Comparison of ENCODE assay signal across 9 cellular contexts in genomic region chr16:69089091-69089912, GRCh38. TPM values are rescaled to one million over a fixed set of nuclear protein-coding genes. Genes with fewer than 3 reads are reported as not detected.
DNase-seq lines count a peak whose midpoint lies in the region; ATAC-seq, FAIRE-seq and TF ChIP-seq lines count a peak whose summit lies in the region.
"Had no signal": no experiment of that assay in that cellular context is flagged by ENCODE, and none has a peak within 500 bp of the region (broad histone marks: within the 10 kb centered on the region; RNA-seq: fewer than 3 reads in every experiment).

No MANE protein-coding gene starts in this region.

- H3K36me3 ChIP-seq in bronchial epithelial cell (ENCODE audit: control insufficient read depth, insufficient read depth, low read length): no peaks in the 10 kb centered on the region

- no peak overlapping the region for H3K27ac Mint-ChIP-seq in glutamatergic neuron (ENCODE audit: unreplicated experiment)

- no peak overlapping the region for H3K4me3 Mint-ChIP-seq in glutamatergic neuron (ENCODE audit: unreplicated experiment)

- no peaks in the 10 kb centered on the region for H3K9me3 Mint-ChIP-seq in glutamatergic neuron (ENCODE audit: unreplicated experiment)

- no peak for ATAC-seq in GM18907 (IDR thresholded peaks at IDR 0.05; ENCODE audit: unreplicated experiment)

- peaks cover 4% of the 10 kb centered on the region for H3K27me3 Mint-ChIP-seq in glutamatergic neuron (ENCODE audit: unreplicated experiment)

- H3K27me3 ChIP-seq in bronchial epithelial cell (ENCODE audit: control insufficient read depth, insufficient read depth, low read length): no peaks in the 10 kb centered on the region

- DNase-seq in NOMO-1 treated with DMSO at 0.1 percent for 48 hours (lab: John Stamatoyannopoulos, UW; ENCODE audit: unreplicated experiment): peak; percentile 15
- DNase-seq in NOMO-1 treated with dmso at 0.1 percent for 144 hours (lab: John Stamatoyannopoulos, UW; ENCODE audit: unreplicated experiment): no peak
- peak; percentile 29 for DNase-seq in NCI-H2196 treated with DMSO at 0.1 percent for 48 hours (lab: John Stamatoyannopoulos, UW; ENCODE audit: unreplicated experiment)
- peak; percentile 74 for DNase-seq in bronchial epithelial cell (ENCODE audit: low read depth)
- peak; percentile 24 for DNase-seq in retina
- no peak for DNase-seq in substantia nigra (lab: John Stamatoyannopoulos, UW)
- no peak for DNase-seq in glutamatergic neuron
- DNase-seq: activated CD4-positive, alpha-beta T cell treated with anti-CD3 and anti-CD28 coated beads, Interleukin-2, amount 50 U/mL, for 1 hour had no signal

- H3K4me3 ChIP-seq in bronchial epithelial cell (ENCODE audit: low read depth, low read length): no peak overlapping the region

- H3K36me3 Mint-ChIP-seq in glutamatergic neuron (ENCODE audit: unreplicated experiment): no peaks in the 10 kb centered on the region

- no peaks in the 10 kb centered on the region for H3K4me1 Mint-ChIP-seq in glutamatergic neuron (ENCODE audit: low read depth, unreplicated experiment)

- H3K27ac ChIP-seq in substantia nigra (ENCODE audit: low read depth, low read length, poor library complexity, severe bottlenecking): no peak overlapping the region

- peak; percentile 13 for TF ChIP-seq CTCF in bronchial epithelial cell (IDR thresholded peaks at IDR 0.05; ENCODE audit: insufficient read depth, low read length, severe bottlenecking)
- no peak for TF ChIP-seq CTCF in glutamatergic neuron (IDR thresholded peaks at IDR 0.05; ENCODE audit: partially characterized antibody, unreplicated experiment)

- no peak for FAIRE-seq in bronchial epithelial cell (lab: Jason Lieb, UNC)

RNA-seq across cellular contexts. Expression of gene HAS3, which starts 16.2 kb away (rescaled TPM):
- total RNA-seq in bronchial epithelial cell: 4.7 and 8.4 TPM in 2 replicates
- 0.42 TPM for total RNA-seq in glutamatergic neuron (ENCODE audit: unreplicated experiment)

RNA-seq across cellular contexts. Expression of gene CHTF8, which starts 43.1 kb away (rescaled TPM):
- total RNA-seq in bronchial epithelial cell: 34.8 and 42.0 TPM in 2 replicates
- total RNA-seq in glutamatergic neuron (ENCODE audit: unreplicated experiment): 116 TPM

RNA-seq across cellular contexts. Expression of gene UTP4, which starts 43.1 kb away (rescaled TPM):
- total RNA-seq in bronchial epithelial cell (12.8 and 21.9 TPM in 2 replicates), glutamatergic neuron (ENCODE audit: unreplicated experiment) (70.7 TPM)

Comparison
In these comparisons a context has a peak if more than half of its experiments do, and no peak if none do; other contexts are left out.
1. DNase-seq: peak in NOMO-1 treated with DMSO at 0.1 percent for 48 hours (single experiment), NCI-H2196 treated with DMSO at 0.1 percent for 48 hours (single experiment), bronchial epithelial cell (single experiment) and retina (single experiment); none in NOMO-1 treated with dmso at 0.1 percent for 144 hours (single experiment), substantia nigra (0 of 49) and glutamatergic neuron (single experiment).